Comparison of ENCODE assay signal across 18 cellular contexts in genomic region chr11:120385690-120386089, GRCh38. TPM values are rescaled to one million over a fixed set of nuclear protein-coding genes. Genes with fewer than 3 reads are reported as not detected.
A peak's percentile ranks its signal among the peaks of the same experiment; 100 is the strongest.
DNase-seq lines count a peak whose midpoint lies in the region; ATAC-seq and TF ChIP-seq lines count a peak whose summit lies in the region.
"Had no signal": no experiment of that assay in that cellular context is flagged by ENCODE, and none has a peak within 500 bp of the region (broad histone marks: within the 10 kb centered on the region; RNA-seq: fewer than 3 reads in every experiment).

No MANE protein-coding gene starts in this region.

- in situ Hi-C loops in G401 (cut with HindIII; ENCODE audit: low sequenced_read_pairs): no loop called here

- peak overlapping the region; percentile 54 to 69 (median 64) for H3K4me3 Mint-ChIP-seq in nephron
- H3K4me3 Mint-ChIP-seq: CD4-positive, CD25-positive, alpha-beta regulatory T cell had no signal

- no peak for TF ChIP-seq CTCF in BE2C (IDR thresholded peaks at IDR 0.05; ENCODE audit: low read depth, low read length)
- no peak for TF ChIP-seq CTCF in nephron (IDR thresholded peaks at IDR 0.05; ENCODE audit: unreplicated experiment in 3 of 3)

- no peaks in the 10 kb centered on the region for H3K9me3 ChIP-seq in BE2C
- H3K9me3 ChIP-seq: HAP-1, MG63 had no signal

- peak overlapping the region; percentile 45 to 88 (median 61) for H3K27ac Mint-ChIP-seq in nephron
- H3K27ac Mint-ChIP-seq: CD4-positive, CD25-positive, alpha-beta regulatory T cell had no signal

- H3K36me3 Mint-ChIP-seq in nephron (ENCODE audit: low read depth): peaks cover 23% of the 10 kb centered on the region
- H3K36me3 Mint-ChIP-seq: CD4-positive, CD25-positive, alpha-beta regulatory T cell had no signal

- DNase-seq in BE2C: no peak
- DNase-seq in G401 (ENCODE audit: low spot score): peak; percentile 62
- peak; percentile 62 for DNase-seq in cerebellar cortex (ENCODE audit: low spot score)
- no peak for DNase-seq in HUDEP-2 (lab: John Stamatoyannopoulos, UW; ENCODE audit: unreplicated experiment in 76 of 76)
- no peak for DNase-seq in DMS79 (lab: John Stamatoyannopoulos, UW)
- DNase-seq: Caco-2; CD4-positive, CD25-positive, alpha-beta regulatory T cell; DMS153; Karpas-422; MG63; NCI-H1092; NCI-H1694; NCI-H2107; NCI-H446 had no signal

- H3K27me3 ChIP-seq in BE2C: no peaks in the 10 kb centered on the region
- H3K27me3 ChIP-seq: MG63 had no signal

- H3K27me3 Mint-ChIP-seq in nephron (ENCODE audit: low read depth): no peaks in the 10 kb centered on the region

- peak overlapping the region; percentile 41 for H3K4me3 ChIP-seq in BE2C (ENCODE audit: low read depth, low read length)
- H3K4me3 ChIP-seq: HAP-1, MG63 had no signal

- no peak for ATAC-seq in GM18873 (IDR thresholded peaks at IDR 0.05; ENCODE audit: low FRiP score, unreplicated experiment)
- ATAC-seq in HG03520 (IDR thresholded peaks at IDR 0.05; ENCODE audit: unreplicated experiment): no peak

- peaks cover 14% of the 10 kb centered on the region for H3K9me3 Mint-ChIP-seq in nephron

- no peaks in the 10 kb centered on the region for H3K36me3 ChIP-seq in BE2C
- H3K36me3 ChIP-seq: HAP-1, MG63 had no signal

- H3K4me1 Mint-ChIP-seq in nephron: peaks cover 25% of the 10 kb centered on the region

- peaks cover 24% of the 10 kb centered on the region for H3K4me1 ChIP-seq in BE2C

RNA-seq across cellular contexts. Expression of gene ARHGEF12, which starts 49.5 kb away (rescaled TPM):
- 37.0 TPM for polyA plus RNA-seq in BE2C (2012; ENCODE audit: insufficient read depth, insufficient read length, low read depth)
- total RNA-seq in G401 (2014; rRNA removed; shearing (Covaris generic)): 27.5 TPM in 2 replicates

Comparison
In these comparisons a context has a peak if more than half of its experiments do, and no peak if none do; other contexts are left out.
1. DNase-seq: peak in G401 (single experiment) and cerebellar cortex (single experiment); none in BE2C (single experiment), HUDEP-2 (0 of 76) and DMS79 (single experiment).